ENCODE assay signal across 19 cellular contexts in the genomic region with DNA sequence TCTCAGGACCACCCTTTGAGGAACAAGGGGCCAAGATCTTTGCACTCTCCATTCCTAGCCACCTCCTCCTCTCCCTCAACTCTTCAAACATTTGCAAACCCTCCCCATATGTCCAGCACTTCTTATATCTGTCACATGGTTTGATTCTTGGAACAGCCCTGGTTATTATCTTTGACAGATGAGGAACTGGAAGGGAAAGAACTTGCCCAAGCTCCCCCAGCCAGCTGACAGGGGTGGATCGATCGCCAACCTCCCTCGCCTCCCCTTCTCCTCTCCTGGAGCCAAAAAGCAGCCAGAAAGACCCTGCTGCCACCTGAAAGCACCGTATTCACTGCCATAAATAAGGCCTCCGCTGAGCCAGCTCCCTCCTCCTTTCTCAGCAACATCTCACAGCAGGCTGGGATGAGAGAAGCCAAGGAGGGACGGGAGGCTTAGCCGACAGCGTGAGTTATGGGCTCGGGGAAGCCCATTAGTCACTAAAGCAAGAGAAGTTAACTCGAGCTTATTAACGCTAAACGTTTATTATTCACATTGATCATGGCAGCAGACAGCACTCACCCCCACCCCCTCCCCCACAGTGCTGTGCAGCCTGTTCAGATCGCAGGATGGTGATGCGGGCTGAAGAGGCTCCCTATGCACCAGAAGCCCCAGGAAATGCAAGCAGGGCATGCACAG. TPM values are rescaled to one million over a fixed set of nuclear protein-coding genes. Genes with fewer than 3 reads are reported as not detected.
"Had no signal": no experiment of that assay in that cellular context is flagged by ENCODE, and none has a peak within 500 bp of the region (broad histone marks: within the 10 kb centered on the region; RNA-seq: fewer than 3 reads in every experiment).

No MANE protein-coding gene starts in this region.

- H3K36me3 ChIP-seq: gastrocnemius medialis, heart right ventricle, left ventricle myocardium inferior had no signal

- H3K36me3 Mint-ChIP-seq: T-cell, WTC11 had no signal

- H3K4me3 Mint-ChIP-seq: activated CD8-positive, alpha-beta T cell treated with anti-CD3 and anti-CD28 coated beads, Interleukin-2, amount 10 ng/mL, durations not matched to agents 7 days and 5 days; activated naive CD4-positive, alpha-beta T cell treated with anti-CD3 and anti-CD28 coated beads for 36 hours; activated T-helper 1 cell treated with anti-CD3 and anti-CD28 coated beads, Interleukin-12 subunit alpha, Interleukin-12 subunit beta, Interleukin-2, Interleukin-4 antibody, amounts not matched to agents 30 ng/mL and 10 ng/mL and 1 ng/mL, durations not matched to agents 14 hours and 24 hours and 36 hours; T-cell; WTC11 had no signal

- FAIRE-seq: astrocyte, islet of Langerhans had no signal

- DNase-seq: activated CD4-positive, alpha-beta T cell treated with anti-CD3 and anti-CD28 coated beads for 48 hours; activated CD8-positive, alpha-beta T cell treated with anti-CD3 and anti-CD28 coated beads, Interleukin-2, amount 10 ng/mL, durations not matched to agents 7 days and 5 days; activated naive CD4-positive, alpha-beta T cell treated with anti-CD3 and anti-CD28 coated beads for 36 hours; central memory CD4-positive, alpha-beta T cell; effector memory CD4-positive, alpha-beta T cell; gastrocnemius medialis; heart right ventricle; left ventricle myocardium inferior; mesendoderm; stimulated activated CD4-positive, alpha-beta T cell treated with anti-CD3 and anti-CD28 coated beads, Interleukin-4, amount 100 ng/mL, for 1 hour; stimulated activated CD8-positive, alpha-beta memory T cell treated with anti-CD3 and anti-CD28 coated beads, Interleukin-4, amount 100 ng/mL, for 48 hours; stimulated activated naive CD8-positive, alpha-beta T cell treated with anti-CD3 and anti-CD28 coated beads, Interleukin-15, Interleukin-2, amounts not matched to agents 100 U/mL and 50 U/mL, for 24 hours; T-cell; T1000 had no signal

- H3K9me3 Mint-ChIP-seq: activated naive CD4-positive, alpha-beta T cell treated with anti-CD3 and anti-CD28 coated beads for 36 hours; activated T-helper 1 cell treated with anti-CD3 and anti-CD28 coated beads, Interleukin-12 subunit alpha, Interleukin-12 subunit beta, Interleukin-2, Interleukin-4 antibody, amounts not matched to agents 30 ng/mL and 10 ng/mL and 1 ng/mL, durations not matched to agents 14 hours and 24 hours and 36 hours had no signal

- H3K27ac Mint-ChIP-seq: activated CD8-positive, alpha-beta T cell treated with anti-CD3 and anti-CD28 coated beads, Interleukin-2, amount 10 ng/mL, durations not matched to agents 7 days and 5 days; activated naive CD4-positive, alpha-beta T cell treated with anti-CD3 and anti-CD28 coated beads for 36 hours; activated T-helper 1 cell treated with anti-CD3 and anti-CD28 coated beads, Interleukin-12 subunit alpha, Interleukin-12 subunit beta, Interleukin-2, Interleukin-4 antibody, amounts not matched to agents 30 ng/mL and 10 ng/mL and 1 ng/mL, durations not matched to agents 14 hours and 24 hours and 36 hours; T-cell; WTC11 had no signal

- H3K9me3 ChIP-seq: gastrocnemius medialis, heart right ventricle, left ventricle myocardium inferior had no signal

- H3K4me1 Mint-ChIP-seq: T-cell had no signal

- H3K27me3 ChIP-seq: gastrocnemius medialis had no signal

- ATAC-seq: activated CD8-positive, alpha-beta T cell treated with anti-CD3 and anti-CD28 coated beads, Interleukin-2, amount 10 ng/mL, durations not matched to agents 7 days and 5 days; heart right ventricle; stimulated activated naive CD8-positive, alpha-beta T cell treated with anti-CD3 and anti-CD28 coated beads, Interleukin-15, Interleukin-2, amounts not matched to agents 100 U/mL and 50 U/mL, for 24 hours; T-cell; WTC11 had no signal

- H3K27ac ChIP-seq: epithelial cell of prostate, gastrocnemius medialis, left ventricle myocardium inferior had no signal

- H3K4me3 ChIP-seq: gastrocnemius medialis, heart right ventricle, left ventricle myocardium inferior had no signal

RNA-seq across cellular contexts. Expression of a gene that starts 22.2 kb away (rescaled TPM):
- total RNA-seq: activated naive CD4-positive, alpha-beta T cell treated with anti-CD3 and anti-CD28 coated beads for 36 hours; activated T-helper 1 cell treated with anti-CD3 and anti-CD28 coated beads, Interleukin-12 subunit alpha, Interleukin-12 subunit beta, Interleukin-2, Interleukin-4 antibody, amounts not matched to agents 30 ng/mL and 10 ng/mL and 1 ng/mL, durations not matched to agents 14 hours and 24 hours and 36 hours had no signal
